Comparison of ENCODE assay signal across 11 cellular contexts in the genomic region with DNA sequence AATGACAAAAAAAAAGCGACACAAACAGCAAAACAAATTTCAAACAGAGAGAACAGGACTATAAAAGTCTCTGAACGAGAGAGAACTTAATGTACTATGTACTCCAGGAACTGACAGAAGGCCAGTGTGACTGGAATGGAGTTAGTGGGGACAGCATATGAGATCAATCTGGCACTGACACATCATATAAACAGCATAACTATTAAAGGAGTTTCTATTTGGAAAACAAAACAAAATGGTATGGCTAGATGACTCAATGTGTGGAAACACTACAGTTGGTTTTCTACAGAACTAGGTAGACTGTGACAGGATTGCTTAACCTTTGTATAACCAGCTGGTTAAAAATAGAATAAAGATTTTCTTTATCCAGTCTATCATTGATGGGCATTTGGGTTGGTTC.
DNase-seq lines count a peak whose midpoint lies in the region; ATAC-seq lines count a peak whose summit lies in the region.
"Had no signal": no experiment of that assay in that cellular context is flagged by ENCODE, and none has a peak within 500 bp of the region (broad histone marks: within the 10 kb centered on the region; RNA-seq: fewer than 3 reads in every experiment).

No MANE protein-coding gene starts in this region.

- H2BK120ac ChIP-seq in mesendoderm (ENCODE audit: low read depth, low read length): no peak overlapping the region

- no peak overlapping the region for H3K23ac ChIP-seq in mesendoderm (ENCODE audit: low read length)

- no peak overlapping the region for H2BK5ac ChIP-seq in mesendoderm (ENCODE audit: low read length)

- DNase-seq in NCI-H2107 treated with DMSO at 0.1 percent for 48 hours (lab: John Stamatoyannopoulos, UW; ENCODE audit: unreplicated experiment): peak; percentile 5
- no peak for DNase-seq in NCI-H2107 (lab: John Stamatoyannopoulos, UW)
- peak; percentile 34 for DNase-seq in RPMI7951 (ENCODE audit: low read depth)
- DNase-seq in fibroblast of peridontal ligament (ENCODE audit: extremely low read depth): peak; percentile 83
- DNase-seq in HuH-7 (ENCODE audit: low spot score): no peak
- DNase-seq in mesendoderm: no peak
- DNase-seq: 8988T, Karpas-422, midbrain had no signal

- peak overlapping the region; percentile 74 for H3K27ac Mint-ChIP-seq in stimulated activated memory B cell treated with anti-CD40 and anti-IgM and Interleukin-4, amounts not matched to agents 10 μg/mL and 1 μg/mL and 100 μg/mL, for 72 hours

- H3K56ac ChIP-seq in mesendoderm (ENCODE audit: low read length): no peak overlapping the region

- H3K4me1 Mint-ChIP-seq in stimulated activated memory B cell treated with anti-CD40 and anti-IgM and Interleukin-4, amounts not matched to agents 10 μg/mL and 1 μg/mL and 100 μg/mL, for 72 hours: peaks cover 16% of the 10 kb centered on the region

- peaks cover 31% of the 10 kb centered on the region for H3K36me3 Mint-ChIP-seq in stimulated activated memory B cell treated with anti-CD40 and anti-IgM and Interleukin-4, amounts not matched to agents 10 μg/mL and 1 μg/mL and 100 μg/mL, for 72 hours

- no peaks in the 10 kb centered on the region for H3K79me1 ChIP-seq in mesendoderm (ENCODE audit: low read length)

- no peak overlapping the region for H3K27ac ChIP-seq in mesendoderm (ENCODE audit: low read depth, low read length)

- no peak overlapping the region for H3K4ac ChIP-seq in mesendoderm (ENCODE audit: low read depth, low read length)

- H3K4me3 ChIP-seq in mesendoderm (ENCODE audit: low read length): no peak overlapping the region

- no peak overlapping the region for H2BK15ac ChIP-seq in mesendoderm (replicated peaks; ENCODE audit: low read depth)

- no peaks in the 10 kb centered on the region for H3K4me1 ChIP-seq in mesendoderm (ENCODE audit: control insufficient read depth, low read depth, low read length)

- H3K9ac ChIP-seq in mesendoderm (ENCODE audit: low read length): no peak overlapping the region

- H4K8ac ChIP-seq in mesendoderm (ENCODE audit: low read depth, low read length): no peak overlapping the region

- no peak overlapping the region for H3K18ac ChIP-seq in mesendoderm (ENCODE audit: low read length)

- no peak overlapping the region for H4K5ac ChIP-seq in mesendoderm (ENCODE audit: low read length)

- no peak overlapping the region for H2AK5ac ChIP-seq in mesendoderm (ENCODE audit: low read length)

- no peaks in the 10 kb centered on the region for H3K27me3 ChIP-seq in mesendoderm (ENCODE audit: insufficient read depth, low read length, poor library complexity)

- H3K9me3 Mint-ChIP-seq in stimulated activated memory B cell treated with anti-CD40 and anti-IgM and Interleukin-4, amounts not matched to agents 10 μg/mL and 1 μg/mL and 100 μg/mL, for 72 hours: no peaks in the 10 kb centered on the region

- H3K4me3 Mint-ChIP-seq in stimulated activated memory B cell treated with anti-CD40 and anti-IgM and Interleukin-4, amounts not matched to agents 10 μg/mL and 1 μg/mL and 100 μg/mL, for 72 hours: no peak overlapping the region

- H3K27me3 Mint-ChIP-seq in stimulated activated memory B cell treated with anti-CD40 and anti-IgM and Interleukin-4, amounts not matched to agents 10 μg/mL and 1 μg/mL and 100 μg/mL, for 72 hours: no peaks in the 10 kb centered on the region

- ATAC-seq in stimulated activated memory B cell treated with anti-CD40 and anti-IgM and Interleukin-4, amounts not matched to agents 10 μg/mL and 1 μg/mL and 100 μg/mL, for 72 hours: peak; percentile 48
- no peak for ATAC-seq in GM19397 (IDR thresholded peaks at IDR 0.05; ENCODE audit: unreplicated experiment)

- H3K36me3 ChIP-seq in mesendoderm (ENCODE audit: control insufficient read depth, insufficient read depth, low read length): no peaks in the 10 kb centered on the region

- H3K4me2 ChIP-seq in mesendoderm (ENCODE audit: low read length): no peak overlapping the region

- no peaks in the 10 kb centered on the region for H3K79me2 ChIP-seq in mesendoderm (ENCODE audit: control insufficient read depth, insufficient read depth, low read length)

- no CpG with 5 or more reads among the region's 2 CpGs for WGBS in mesendoderm (ENCODE audit: extremely low coverage, insufficient coverage, low lambda C conversion rate)

Comparison
In these comparisons a context has a peak if more than half of its experiments do, and no peak if none do; other contexts are left out.
1. DNase-seq: peak in NCI-H2107 treated with DMSO at 0.1 percent for 48 hours (single experiment), RPMI7951 (single experiment) and fibroblast of peridontal ligament (single experiment); none in NCI-H2107 (single experiment), HuH-7 (single experiment) and mesendoderm (single experiment).